ENCODE assay signal across 24 cellular contexts in genomic region chr12:57761391-57761998, GRCh38. TPM values are rescaled to one million over a fixed set of nuclear protein-coding genes. Genes with fewer than 3 reads are reported as not detected.
"Had no signal": no experiment of that assay in that cellular context is flagged by ENCODE, and none has a peak within 500 bp of the region (broad histone marks: within the 10 kb centered on the region; RNA-seq: fewer than 3 reads in every experiment).

No MANE protein-coding gene starts in this region.

- H3K27ac ChIP-seq: foreskin keratinocyte, hepatocyte, neural progenitor cell, ovary, testis, tibial nerve, upper lobe of right lung, vagina had no signal

- H3K9me3 ChIP-seq: mucosa of descending colon, testis, tibial nerve, upper lobe of right lung, vagina had no signal

- H3K36me3 Mint-ChIP-seq: natural killer cell had no signal

- DNase-seq: erythroblast; foreskin keratinocyte; head of caudate nucleus; left colon; left ventricle myocardium superior; mesendoderm; mucosa of descending colon; natural killer cell; nucleus accumbens; ovary; right cardiac atrium; stimulated activated CD4-positive, alpha-beta T cell treated with anti-CD3 and anti-CD28 coated beads, Interleukin-4, amount 100 ng/mL, for 1 hour; stimulated activated CD8-positive, alpha-beta memory T cell treated with anti-CD3 and anti-CD28 coated beads, Interleukin-4, amount 100 ng/mL, for 48 hours; stimulated activated naive CD8-positive, alpha-beta T cell treated with anti-CD3 and anti-CD28 coated beads, Interleukin-15, amount 100 ng/mL, for 72 hours; testis had no signal

- H3K27ac Mint-ChIP-seq: dendritic cell treated with granulocyte-macrophage colony-stimulating factor and Interleukin-4, amounts not matched to agents 40 ng/mL and 50 ng/mL, for 4 days; natural killer cell; neural progenitor cell; stimulated activated memory B cell treated with anti-CD40 and anti-IgM and Interleukin-4, amounts not matched to agents 10 μg/mL and 1 μg/mL and 100 μg/mL, for 72 hours; stimulated activated naive CD8-positive, alpha-beta T cell treated with anti-CD3 and anti-CD28 coated beads, Interleukin-15, amount 100 ng/mL, for 72 hours had no signal

- H3K9me3 Mint-ChIP-seq: dendritic cell treated with granulocyte-macrophage colony-stimulating factor and Interleukin-4, amounts not matched to agents 40 ng/mL and 50 ng/mL, for 4 days; natural killer cell; stimulated activated memory B cell treated with anti-CD40 and anti-IgM and Interleukin-4, amounts not matched to agents 10 μg/mL and 1 μg/mL and 100 μg/mL, for 72 hours; stimulated activated naive CD8-positive, alpha-beta T cell treated with anti-CD3 and anti-CD28 coated beads, Interleukin-15, amount 100 ng/mL, for 72 hours had no signal

- H3K27me3 ChIP-seq: foreskin keratinocyte, ovary, testis had no signal

- H3K36me3 ChIP-seq: neural progenitor cell, ovary, vagina had no signal

- H3K4me3 Mint-ChIP-seq: dendritic cell treated with granulocyte-macrophage colony-stimulating factor and Interleukin-4, amounts not matched to agents 40 ng/mL and 50 ng/mL, for 4 days; natural killer cell; neural progenitor cell; stimulated activated memory B cell treated with anti-CD40 and anti-IgM and Interleukin-4, amounts not matched to agents 10 μg/mL and 1 μg/mL and 100 μg/mL, for 72 hours; stimulated activated naive CD8-positive, alpha-beta T cell treated with anti-CD3 and anti-CD28 coated beads, Interleukin-15, amount 100 ng/mL, for 72 hours had no signal

- H3K4me3 ChIP-seq: hepatocyte, lung, mucosa of descending colon, neural progenitor cell, ovary, smooth muscle cell, testis, tibial nerve, upper lobe of right lung, vagina had no signal

RNA-seq across cellular contexts. Expression of gene CYP27B1, which starts 5.4 kb away (rescaled TPM):
- total RNA-seq: left ventricle myocardium superior had no signal
